Comparison of ENCODE assay signal across 1 cellular context in genomic region chr1:3211582-3211981, GRCh38.
TF ChIP-seq lines count a peak whose summit lies in the region.

No MANE protein-coding gene starts in this region.

TF ChIP-seq in WTC11, 78 proteins besides CTCF, POLR2A, EP300 and RAD21 (continued from another document):
- TF ChIP-seq PRDM15 (CRISPR knock-in tag; IDR thresholded peaks at IDR 0.05) (no peak), ZNF219 (CRISPR knock-in tag; IDR thresholded peaks at IDR 0.05; ENCODE audit: borderline replicate concordance) (no peak), ETV6 (CRISPR knock-in tag; IDR thresholded peaks at IDR 0.05) (no peak), RORB (CRISPR knock-in tag; IDR thresholded peaks at IDR 0.05) (no peak), NR3C1 (CRISPR knock-in tag; conservative IDR thresholded peaks at IDR 0.05; ENCODE audit: low read depth) (no peak), FOXP4 (CRISPR knock-in tag; IDR thresholded peaks at IDR 0.05) (no peak), MYBL2 (CRISPR knock-in tag; IDR thresholded peaks at IDR 0.05) (no peak), TCF7 (CRISPR knock-in tag; IDR thresholded peaks at IDR 0.05; ENCODE audit: low read depth) (no peak), ZNF121 (CRISPR knock-in tag; IDR thresholded peaks at IDR 0.05) (no peak), CBFB (CRISPR knock-in tag; IDR thresholded peaks at IDR 0.05; ENCODE audit: low read depth) (no peak), TEAD1 (CRISPR knock-in tag; IDR thresholded peaks at IDR 0.05) (no peak), GRHL2 (CRISPR knock-in tag; IDR thresholded peaks at IDR 0.05; ENCODE audit: insufficient replicate concordance, severe bottlenecking) (no peak), ZBTB21 (CRISPR knock-in tag; IDR thresholded peaks at IDR 0.05; ENCODE audit: borderline replicate concordance) (no peak), ATF3 (CRISPR knock-in tag; conservative IDR thresholded peaks at IDR 0.05) (no peak)
TF ChIP-seq in WTC11: peak in this region for 0.
